Comparison of ENCODE assay signal across 1 cellular context in the genomic region with DNA sequence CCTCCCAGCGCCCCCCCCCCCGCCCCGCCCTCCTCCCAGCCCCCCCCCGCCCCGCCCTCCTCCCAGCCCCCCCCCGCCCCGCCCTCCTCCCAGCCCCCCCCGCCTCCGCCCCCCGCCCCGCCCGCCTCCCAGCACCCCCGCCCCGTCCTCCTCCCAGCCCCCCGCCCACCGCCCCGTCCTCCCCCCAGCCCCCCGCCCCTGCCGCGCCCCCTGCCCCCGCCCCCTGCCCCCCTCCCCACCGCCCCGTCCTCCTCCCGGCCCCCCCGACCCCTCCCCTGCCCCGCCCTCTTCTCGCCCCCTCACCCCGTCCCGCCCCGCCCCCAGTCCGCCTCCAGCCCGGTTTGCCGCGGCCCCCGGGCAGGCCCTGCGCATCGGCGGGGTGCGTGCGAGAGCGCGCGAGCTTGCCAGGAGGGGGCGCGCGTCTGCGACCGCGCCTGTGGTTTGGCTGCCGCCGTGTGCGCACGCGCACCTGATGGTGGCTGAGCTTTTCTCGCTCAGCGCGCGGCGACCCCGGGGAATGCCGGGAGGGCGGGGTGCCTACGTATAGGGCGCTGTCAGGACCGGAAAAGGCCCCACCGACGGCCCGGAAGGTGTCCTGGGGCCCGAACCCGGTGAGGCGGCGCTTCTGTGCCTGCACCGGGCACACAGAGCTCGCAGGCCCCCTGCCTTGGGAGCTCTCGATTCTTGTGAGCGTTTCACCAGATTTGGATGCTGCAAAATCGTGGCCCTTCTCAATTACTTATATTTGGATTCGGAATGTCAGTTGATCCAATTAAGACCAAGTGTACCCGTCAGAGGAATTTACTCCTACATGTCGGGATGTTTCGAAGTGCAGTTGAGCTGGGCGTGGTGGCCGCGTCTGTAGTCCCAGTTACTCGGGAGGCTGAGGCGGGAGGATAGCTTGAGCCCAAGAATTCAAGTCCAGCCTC.
TF ChIP-seq lines count a peak whose summit lies in the region.

No MANE protein-coding gene starts in this region.

TF ChIP-seq in HepG2, 621 proteins besides CTCF, POLR2A, EP300 and RAD21 (continued from another document and continues in another):
- 0 out of 2 replicates have a peak, but pooled peaks have one; percentile 53 for TF ChIP-seq KLF15 (CRISPR knock-in tag; IDR thresholded peaks at IDR 0.05; ENCODE audit: borderline replicate concordance)
- no peak for TF ChIP-seq PAF1 (CRISPR knock-in tag; IDR thresholded peaks at IDR 0.05)
- TF ChIP-seq TOE1 (CRISPR knock-in tag; IDR thresholded peaks at IDR 0.05), result peak; percentile 93; the same call in 1 of the 2 replicates
- peak; percentile 53 for TF ChIP-seq NFYB (CRISPR knock-in tag; IDR thresholded peaks at IDR 0.05)
- no peak for TF ChIP-seq TRIM22 (IDR thresholded peaks at IDR 0.05)
- no peak for TF ChIP-seq ZBTB42 (CRISPR knock-in tag; IDR thresholded peaks at IDR 0.05)
- TF ChIP-seq KDM1A (CRISPR knock-in tag; IDR thresholded peaks at IDR 0.05), result no peak
- peak; percentile 20; the same call in 1 of the 2 replicates for TF ChIP-seq PRDM10 (CRISPR knock-in tag; IDR thresholded peaks at IDR 0.05; ENCODE audit: low read depth)
- TF ChIP-seq ZKSCAN1 (IDR thresholded peaks at IDR 0.05; ENCODE audit: low read length), result no peak
- no peak for TF ChIP-seq MAF1 (CRISPR knock-in tag; IDR thresholded peaks at IDR 0.05; ENCODE audit: borderline replicate concordance)
- TF ChIP-seq GTF2F1 (IDR thresholded peaks at IDR 0.05; ENCODE audit: low read length), result no peak
- TF ChIP-seq ISL2 (CRISPR knock-in tag; IDR thresholded peaks at IDR 0.05), result 0 out of 2 replicates have a peak, but pooled peaks have one; percentile 39
- TF ChIP-seq, protein P1, sequence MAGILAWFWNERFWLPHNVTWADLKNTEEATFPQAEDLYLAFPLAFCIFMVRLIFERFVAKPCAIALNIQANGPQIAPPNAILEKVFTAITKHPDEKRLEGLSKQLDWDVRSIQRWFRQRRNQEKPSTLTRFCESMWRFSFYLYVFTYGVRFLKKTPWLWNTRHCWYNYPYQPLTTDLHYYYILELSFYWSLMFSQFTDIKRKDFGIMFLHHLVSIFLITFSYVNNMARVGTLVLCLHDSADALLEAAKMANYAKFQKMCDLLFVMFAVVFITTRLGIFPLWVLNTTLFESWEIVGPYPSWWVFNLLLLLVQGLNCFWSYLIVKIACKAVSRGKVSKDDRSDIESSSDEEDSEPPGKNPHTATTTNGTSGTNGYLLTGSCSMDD (CRISPR knock-in tag; IDR thresholded peaks at IDR 0.05), result no peak
- peak; percentile 58; the same call in 1 of the 2 replicates for TF ChIP-seq ZSCAN21 (CRISPR knock-in tag; IDR thresholded peaks at IDR 0.05; ENCODE audit: borderline replicate concordance)
- peak; percentile 57; the same call in 1 of the 2 replicates for TF ChIP-seq ELF3 (CRISPR knock-in tag; IDR thresholded peaks at IDR 0.05)
- no peak for TF ChIP-seq ZNF276 (CRISPR knock-in tag; IDR thresholded peaks at IDR 0.05; ENCODE audit: low read depth)
- no peak for TF ChIP-seq ZIK1 (CRISPR knock-in tag; IDR thresholded peaks at IDR 0.05; ENCODE audit: borderline replicate concordance, low read depth)
- peak; percentile 92 for TF ChIP-seq CBX5 (CRISPR knock-in tag; IDR thresholded peaks at IDR 0.05; ENCODE audit: borderline replicate concordance)
- TF ChIP-seq RFXAP (CRISPR knock-in tag; IDR thresholded peaks at IDR 0.05; ENCODE audit: borderline replicate concordance), result peak; percentile 68; the same call in 1 of the 2 replicates
- TF ChIP-seq RBM22 (optimal IDR thresholded peaks at IDR 0.05; ENCODE audit: low read length), result no peak
- no peak for TF ChIP-seq ZKSCAN8 (CRISPR knock-in tag; IDR thresholded peaks at IDR 0.05; ENCODE audit: borderline replicate concordance)
- TF ChIP-seq ZNF570 (CRISPR knock-in tag; IDR thresholded peaks at IDR 0.05; ENCODE audit: borderline replicate concordance), result no peak
- TF ChIP-seq ZNF674 (CRISPR knock-in tag; IDR thresholded peaks at IDR 0.05; ENCODE audit: low read depth), result no peak
- no peak for TF ChIP-seq ZBTB40 (IDR thresholded peaks at IDR 0.05)
- peak; percentile 56; the same call in 1 of the 2 replicates for TF ChIP-seq ZBTB40 (CRISPR knock-in tag; IDR thresholded peaks at IDR 0.05)
- no peak for TF ChIP-seq HMG20A (CRISPR knock-in tag; IDR thresholded peaks at IDR 0.05; ENCODE audit: borderline replicate concordance)
- no peak for TF ChIP-seq ZFP36 (IDR thresholded peaks at IDR 0.05; ENCODE audit: borderline replicate concordance, low read depth, low read length, partially characterized antibody)
- TF ChIP-seq MATR3 (CRISPR knock-in tag; IDR thresholded peaks at IDR 0.05), result no peak
- no peak for TF ChIP-seq NFATC3 (CRISPR knock-in tag; IDR thresholded peaks at IDR 0.05)
- TF ChIP-seq ZBTB8A (CRISPR knock-in tag; IDR thresholded peaks at IDR 0.05; ENCODE audit: borderline replicate concordance, low read depth), result no peak
- TF ChIP-seq ZNF790 (CRISPR knock-in tag; IDR thresholded peaks at IDR 0.05; ENCODE audit: borderline replicate concordance), result no peak; the same call in 1 of the 2 replicates
- no peak for TF ChIP-seq ZNF354B (CRISPR knock-in tag; IDR thresholded peaks at IDR 0.05)
- TF ChIP-seq MXD3 (CRISPR knock-in tag; IDR thresholded peaks at IDR 0.05), result no peak
- no peak for TF ChIP-seq ZNF253 (CRISPR knock-in tag; IDR thresholded peaks at IDR 0.05; ENCODE audit: borderline replicate concordance)
- TF ChIP-seq ZNF576 (CRISPR knock-in tag; IDR thresholded peaks at IDR 0.05), result no peak
- TF ChIP-seq ZNF652 (CRISPR knock-in tag; IDR thresholded peaks at IDR 0.05; ENCODE audit: borderline replicate concordance, low read depth), result no peak
